Comparison of ENCODE assay signal across 23 cellular contexts in the genomic region with DNA sequence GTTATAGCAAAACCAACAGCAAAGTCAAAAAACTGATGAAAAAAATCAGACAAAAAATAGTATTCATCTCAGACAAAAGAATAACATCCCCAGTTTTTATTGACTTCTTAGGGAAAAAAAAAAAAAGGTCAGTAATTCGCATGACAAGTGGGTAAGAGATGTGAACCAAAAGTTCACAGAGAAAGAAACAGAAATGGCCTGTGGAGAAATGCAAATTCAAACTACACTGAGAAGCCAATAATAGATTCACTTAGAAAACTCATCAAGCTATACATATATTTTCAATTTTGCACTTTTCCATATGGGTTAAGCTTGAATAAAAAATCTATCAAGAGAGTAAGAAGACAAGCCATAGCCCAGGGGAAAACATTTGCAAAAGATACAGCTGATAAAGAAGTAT. TPM values are rescaled to one million over a fixed set of nuclear protein-coding genes. Genes with fewer than 3 reads are reported as not detected.
DNase-seq lines count a peak whose midpoint lies in the region; ATAC-seq and TF ChIP-seq lines count a peak whose summit lies in the region.
"Had no signal": no experiment of that assay in that cellular context is flagged by ENCODE, and none has a peak within 500 bp of the region (broad histone marks: within the 10 kb centered on the region; RNA-seq: fewer than 3 reads in every experiment).

No MANE protein-coding gene starts in this region.

- no peak overlapping the region for H3K9ac ChIP-seq in OCI-LY1 (ENCODE audit: low read length)

- H3K4me3 ChIP-seq in OCI-LY1 (ENCODE audit: low read depth, low read length, poor library complexity, severe bottlenecking) (no peak overlapping the region), osteoblast (ENCODE audit: insufficient read depth, low read length) (no peak overlapping the region)
- H3K4me3 ChIP-seq: hepatocyte, suprapubic skin, vagina had no signal

- H3K9me3 ChIP-seq in OCI-LY1 (ENCODE audit: low read length): no peaks in the 10 kb centered on the region
- no peaks in the 10 kb centered on the region for H3K9me3 ChIP-seq in osteoblast (ENCODE audit: low read depth, low read length)
- H3K9me3 ChIP-seq: suprapubic skin, vagina had no signal

- no peak for DNase-seq in osteoblast (ENCODE audit: insufficient read length, low spot score, missing footprints)
- no peak for DNase-seq in GF-D8 (lab: John Stamatoyannopoulos, UW)
- DNase-seq in activated CD4-positive, alpha-beta T cell treated with anti-CD3 and anti-CD28 coated beads for 1 hour: no peak
- DNase-seq: activated CD4-positive, alpha-beta T cell treated with anti-CD3 and anti-CD28 coated beads, Interleukin-2, amount 10 ng/mL, durations not matched to agents 7 days and 5 days; activated naive CD4-positive, alpha-beta T cell treated with Interleukin-2 at 50 U/mL for 16 hours; activated T-cell treated with anti-CD3 and anti-CD28 coated beads for 4 hours; Calu3; H7; islet precursor cell; mammary epithelial cell; MM.1S; naive thymus-derived CD8-positive, alpha-beta T cell; NCI-H187 treated with DMSO at 0.1 percent for 48 hours; NCI-H446; small intestine; stimulated activated CD4-positive, alpha-beta T cell treated with anti-CD3 and anti-CD28 coated beads, Interleukin-4, amount 100 ng/mL, for 4 hours had no signal

- H3K4me2 ChIP-seq in OCI-LY1 (ENCODE audit: low read length) (peak overlapping the region; percentile 14; the same call in 1 of the 2 replicates), osteoblast (ENCODE audit: insufficient read depth, low read length) (no peak overlapping the region)
- H3K4me2 ChIP-seq: hepatocyte had no signal

- no peaks in the 10 kb centered on the region for H3K9me2 ChIP-seq in OCI-LY1 (ENCODE audit: low read depth, low read length)

- H3K79me2 ChIP-seq in OCI-LY1 (ENCODE audit: insufficient read depth, low read length) (0 out of 2 replicates have a peak, but pooled peaks cover 9% of the 10 kb centered on the region), osteoblast (ENCODE audit: insufficient read depth, low read length) (peaks cover 88% of the 10 kb centered on the region)

- peaks cover 25% of the 10 kb centered on the region for H3K4me1 ChIP-seq in OCI-LY1 (ENCODE audit: insufficient read depth, low read length, severe bottlenecking)
- peaks cover 30% of the 10 kb centered on the region for H3K4me1 ChIP-seq in osteoblast (ENCODE audit: insufficient read depth, low read length)

- no peak overlapping the region for H2AFZ ChIP-seq in OCI-LY1 (ENCODE audit: low read length)
- no peak overlapping the region for H2AFZ ChIP-seq in osteoblast (ENCODE audit: low read length)
- H2AFZ ChIP-seq: hepatocyte had no signal

- H3K27ac ChIP-seq in OCI-LY1 (ENCODE audit: low read depth, low read length, poor library complexity, severe bottlenecking) (peak overlapping the region; percentile 27), osteoblast (ENCODE audit: low read depth, low read length) (peak overlapping the region; percentile 24)
- H3K27ac ChIP-seq: hepatocyte, suprapubic skin, vagina had no signal

- H3K27me3 ChIP-seq in OCI-LY1 (ENCODE audit: insufficient read depth, low read length) (no peaks in the 10 kb centered on the region), osteoblast (ENCODE audit: insufficient read depth, low read length) (no peaks in the 10 kb centered on the region)
- H3K27me3 ChIP-seq: hepatocyte, suprapubic skin, vagina had no signal

- no peak for TF ChIP-seq CTCF in OCI-LY1 (IDR thresholded peaks at IDR 0.05; ENCODE audit: low read length)
- TF ChIP-seq CTCF in osteoblast (IDR thresholded peaks at IDR 0.05; ENCODE audit: extremely low read depth, low read depth, low read length): no peak

- no peaks in the 10 kb centered on the region for H3F3A ChIP-seq in OCI-LY1 (ENCODE audit: insufficient read depth, low read length)

- no peaks in the 10 kb centered on the region for H4K20me1 ChIP-seq in OCI-LY1 (ENCODE audit: insufficient read depth, low read length)
- H4K20me1 ChIP-seq in osteoblast (ENCODE audit: insufficient read depth, low read length): peaks cover 21% of the 10 kb centered on the region

- H3K36me3 ChIP-seq in OCI-LY1 (ENCODE audit: insufficient read depth, low read length) (peaks cover 4% of the 10 kb centered on the region; the same call in 1 of the 2 replicates), osteoblast (ENCODE audit: insufficient read depth, low read length) (peaks cover 37% of the 10 kb centered on the region)

- ATAC-seq in GM18907 (IDR thresholded peaks at IDR 0.05; ENCODE audit: unreplicated experiment) (peak; percentile 45), HG02571 (IDR thresholded peaks at IDR 0.05; ENCODE audit: unreplicated experiment) (peak; percentile 53), GM18519 (IDR thresholded peaks at IDR 0.05; ENCODE audit: low FRiP score, unreplicated experiment) (no peak)
- ATAC-seq: naive thymus-derived CD8-positive, alpha-beta T cell had no signal

RNA-seq across cellular contexts. Expression of gene HERC4, which starts 28.0 kb away (rescaled TPM):
- 106 and 125 TPM in 2 replicates for total RNA-seq in osteoblast
